In the genomic region with DNA sequence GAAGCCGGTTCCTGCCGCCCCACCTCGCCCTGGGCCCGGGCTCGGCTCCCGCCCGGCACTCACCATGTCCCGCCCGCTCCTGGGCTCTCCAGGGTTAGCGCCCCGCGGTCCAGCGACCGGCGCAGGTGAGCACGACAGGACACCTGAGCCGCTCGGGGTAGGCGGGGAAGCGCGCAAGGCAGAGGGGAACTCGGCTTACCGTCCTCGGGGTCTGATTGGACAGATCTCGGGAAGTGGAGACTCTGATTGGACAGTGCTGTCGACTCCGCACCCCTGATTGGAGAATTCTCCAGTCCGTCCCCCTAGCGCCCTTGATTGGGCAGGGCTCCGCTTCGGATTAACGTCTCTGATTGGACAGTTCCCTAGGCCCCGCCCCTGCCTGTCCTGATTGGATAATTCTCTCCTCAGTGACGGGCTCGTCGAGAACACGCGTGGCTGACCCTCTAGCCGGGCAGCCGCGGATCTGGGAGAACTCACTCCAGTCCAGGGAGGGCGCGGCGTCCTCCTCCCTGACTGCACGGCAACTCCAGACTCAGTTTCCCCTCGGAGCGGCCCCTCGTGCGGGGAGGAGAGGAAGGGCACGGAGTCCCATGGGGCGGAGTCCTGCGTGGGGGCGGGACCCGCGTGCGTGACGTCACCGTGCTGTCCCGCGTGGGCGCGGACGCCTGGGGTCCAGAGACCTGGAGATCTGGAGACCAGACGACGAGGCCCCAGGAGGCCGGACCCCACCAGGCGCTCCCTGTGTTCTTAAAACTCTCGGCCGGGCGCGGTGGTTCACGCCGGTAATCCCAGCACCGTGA, we compare ENCODE assay signal across 1 cellular context.
TF ChIP-seq lines count a peak whose summit lies in the region.

A gene (minus strand): TSS at position 197 of the 800 bp plus-strand sequence. CDS start 131 bp downstream, at position 66.

TF ChIP-seq in K562, 482 proteins besides CTCF, POLR2A, EP300 and RAD21 (continued from another document and continues in another):
- TF ChIP-seq, protein P1, sequence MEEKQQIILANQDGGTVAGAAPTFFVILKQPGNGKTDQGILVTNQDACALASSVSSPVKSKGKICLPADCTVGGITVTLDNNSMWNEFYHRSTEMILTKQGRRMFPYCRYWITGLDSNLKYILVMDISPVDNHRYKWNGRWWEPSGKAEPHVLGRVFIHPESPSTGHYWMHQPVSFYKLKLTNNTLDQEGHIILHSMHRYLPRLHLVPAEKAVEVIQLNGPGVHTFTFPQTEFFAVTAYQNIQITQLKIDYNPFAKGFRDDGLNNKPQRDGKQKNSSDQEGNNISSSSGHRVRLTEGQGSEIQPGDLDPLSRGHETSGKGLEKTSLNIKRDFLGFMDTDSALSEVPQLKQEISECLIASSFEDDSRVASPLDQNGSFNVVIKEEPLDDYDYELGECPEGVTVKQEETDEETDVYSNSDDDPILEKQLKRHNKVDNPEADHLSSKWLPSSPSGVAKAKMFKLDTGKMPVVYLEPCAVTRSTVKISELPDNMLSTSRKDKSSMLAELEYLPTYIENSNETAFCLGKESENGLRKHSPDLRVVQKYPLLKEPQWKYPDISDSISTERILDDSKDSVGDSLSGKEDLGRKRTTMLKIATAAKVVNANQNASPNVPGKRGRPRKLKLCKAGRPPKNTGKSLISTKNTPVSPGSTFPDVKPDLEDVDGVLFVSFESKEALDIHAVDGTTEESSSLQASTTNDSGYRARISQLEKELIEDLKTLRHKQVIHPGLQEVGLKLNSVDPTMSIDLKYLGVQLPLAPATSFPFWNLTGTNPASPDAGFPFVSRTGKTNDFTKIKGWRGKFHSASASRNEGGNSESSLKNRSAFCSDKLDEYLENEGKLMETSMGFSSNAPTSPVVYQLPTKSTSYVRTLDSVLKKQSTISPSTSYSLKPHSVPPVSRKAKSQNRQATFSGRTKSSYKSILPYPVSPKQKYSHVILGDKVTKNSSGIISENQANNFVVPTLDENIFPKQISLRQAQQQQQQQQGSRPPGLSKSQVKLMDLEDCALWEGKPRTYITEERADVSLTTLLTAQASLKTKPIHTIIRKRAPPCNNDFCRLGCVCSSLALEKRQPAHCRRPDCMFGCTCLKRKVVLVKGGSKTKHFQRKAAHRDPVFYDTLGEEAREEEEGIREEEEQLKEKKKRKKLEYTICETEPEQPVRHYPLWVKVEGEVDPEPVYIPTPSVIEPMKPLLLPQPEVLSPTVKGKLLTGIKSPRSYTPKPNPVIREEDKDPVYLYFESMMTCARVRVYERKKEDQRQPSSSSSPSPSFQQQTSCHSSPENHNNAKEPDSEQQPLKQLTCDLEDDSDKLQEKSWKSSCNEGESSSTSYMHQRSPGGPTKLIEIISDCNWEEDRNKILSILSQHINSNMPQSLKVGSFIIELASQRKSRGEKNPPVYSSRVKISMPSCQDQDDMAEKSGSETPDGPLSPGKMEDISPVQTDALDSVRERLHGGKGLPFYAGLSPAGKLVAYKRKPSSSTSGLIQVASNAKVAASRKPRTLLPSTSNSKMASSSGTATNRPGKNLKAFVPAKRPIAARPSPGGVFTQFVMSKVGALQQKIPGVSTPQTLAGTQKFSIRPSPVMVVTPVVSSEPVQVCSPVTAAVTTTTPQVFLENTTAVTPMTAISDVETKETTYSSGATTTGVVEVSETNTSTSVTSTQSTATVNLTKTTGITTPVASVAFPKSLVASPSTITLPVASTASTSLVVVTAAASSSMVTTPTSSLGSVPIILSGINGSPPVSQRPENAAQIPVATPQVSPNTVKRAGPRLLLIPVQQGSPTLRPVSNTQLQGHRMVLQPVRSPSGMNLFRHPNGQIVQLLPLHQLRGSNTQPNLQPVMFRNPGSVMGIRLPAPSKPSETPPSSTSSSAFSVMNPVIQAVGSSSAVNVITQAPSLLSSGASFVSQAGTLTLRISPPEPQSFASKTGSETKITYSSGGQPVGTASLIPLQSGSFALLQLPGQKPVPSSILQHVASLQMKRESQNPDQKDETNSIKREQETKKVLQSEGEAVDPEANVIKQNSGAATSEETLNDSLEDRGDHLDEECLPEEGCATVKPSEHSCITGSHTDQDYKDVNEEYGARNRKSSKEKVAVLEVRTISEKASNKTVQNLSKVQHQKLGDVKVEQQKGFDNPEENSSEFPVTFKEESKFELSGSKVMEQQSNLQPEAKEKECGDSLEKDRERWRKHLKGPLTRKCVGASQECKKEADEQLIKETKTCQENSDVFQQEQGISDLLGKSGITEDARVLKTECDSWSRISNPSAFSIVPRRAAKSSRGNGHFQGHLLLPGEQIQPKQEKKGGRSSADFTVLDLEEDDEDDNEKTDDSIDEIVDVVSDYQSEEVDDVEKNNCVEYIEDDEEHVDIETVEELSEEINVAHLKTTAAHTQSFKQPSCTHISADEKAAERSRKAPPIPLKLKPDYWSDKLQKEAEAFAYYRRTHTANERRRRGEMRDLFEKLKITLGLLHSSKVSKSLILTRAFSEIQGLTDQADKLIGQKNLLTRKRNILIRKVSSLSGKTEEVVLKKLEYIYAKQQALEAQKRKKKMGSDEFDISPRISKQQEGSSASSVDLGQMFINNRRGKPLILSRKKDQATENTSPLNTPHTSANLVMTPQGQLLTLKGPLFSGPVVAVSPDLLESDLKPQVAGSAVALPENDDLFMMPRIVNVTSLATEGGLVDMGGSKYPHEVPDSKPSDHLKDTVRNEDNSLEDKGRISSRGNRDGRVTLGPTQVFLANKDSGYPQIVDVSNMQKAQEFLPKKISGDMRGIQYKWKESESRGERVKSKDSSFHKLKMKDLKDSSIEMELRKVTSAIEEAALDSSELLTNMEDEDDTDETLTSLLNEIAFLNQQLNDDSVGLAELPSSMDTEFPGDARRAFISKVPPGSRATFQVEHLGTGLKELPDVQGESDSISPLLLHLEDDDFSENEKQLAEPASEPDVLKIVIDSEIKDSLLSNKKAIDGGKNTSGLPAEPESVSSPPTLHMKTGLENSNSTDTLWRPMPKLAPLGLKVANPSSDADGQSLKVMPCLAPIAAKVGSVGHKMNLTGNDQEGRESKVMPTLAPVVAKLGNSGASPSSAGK (IDR thresholded peaks at IDR 0.05) = peak; percentile 98
- no peak for TF ChIP-seq ILK (tag; IDR thresholded peaks at IDR 0.05; ENCODE audit: borderline replicate concordance, low read depth)
- TF ChIP-seq, protein P2, sequence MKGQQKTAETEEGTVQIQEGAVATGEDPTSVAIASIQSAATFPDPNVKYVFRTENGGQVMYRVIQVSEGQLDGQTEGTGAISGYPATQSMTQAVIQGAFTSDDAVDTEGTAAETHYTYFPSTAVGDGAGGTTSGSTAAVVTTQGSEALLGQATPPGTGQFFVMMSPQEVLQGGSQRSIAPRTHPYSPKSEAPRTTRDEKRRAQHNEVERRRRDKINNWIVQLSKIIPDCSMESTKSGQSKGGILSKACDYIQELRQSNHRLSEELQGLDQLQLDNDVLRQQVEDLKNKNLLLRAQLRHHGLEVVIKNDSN (CRISPR knock-in tag; IDR thresholded peaks at IDR 0.05) = peak; percentile 49; the same call in 1 of the 2 replicates
- no peak for TF ChIP-seq PHF20 (IDR thresholded peaks at IDR 0.05; ENCODE audit: partially characterized antibody)
- peak; percentile 24; the same call in 1 of the 2 replicates for TF ChIP-seq ETV1 (tag; conservative IDR thresholded peaks at IDR 0.05; ENCODE audit: low read depth)
- no peak for TF ChIP-seq HNRNPL (IDR thresholded peaks at IDR 0.05; ENCODE audit: low read depth, low read length)
- 0 out of 2 replicates have a peak, but pooled peaks have one; percentile 41 for TF ChIP-seq ZNF79 (CRISPR knock-in tag; IDR thresholded peaks at IDR 0.05; ENCODE audit: low read depth)
- 0 out of 2 replicates have a peak, but pooled peaks have one; percentile 7 for TF ChIP-seq CBFA2T3 (IDR thresholded peaks at IDR 0.05)
- TF ChIP-seq RBBP5 (IDR thresholded peaks at IDR 0.05; ENCODE audit: borderline replicate concordance, insufficient read depth, low read length, poor library complexity, severe bottlenecking) = peak; percentile 77
- no peak for TF ChIP-seq RBM34 (IDR thresholded peaks at IDR 0.05; ENCODE audit: borderline replicate concordance, insufficient read depth, low read length)
- no peak for TF ChIP-seq HEY1 (CRISPR knock-in tag; IDR thresholded peaks at IDR 0.05; ENCODE audit: borderline replicate concordance)
- no peak for TF ChIP-seq XRCC5 (IDR thresholded peaks at IDR 0.05; ENCODE audit: low read depth, low read length)
- TF ChIP-seq, protein P3, sequence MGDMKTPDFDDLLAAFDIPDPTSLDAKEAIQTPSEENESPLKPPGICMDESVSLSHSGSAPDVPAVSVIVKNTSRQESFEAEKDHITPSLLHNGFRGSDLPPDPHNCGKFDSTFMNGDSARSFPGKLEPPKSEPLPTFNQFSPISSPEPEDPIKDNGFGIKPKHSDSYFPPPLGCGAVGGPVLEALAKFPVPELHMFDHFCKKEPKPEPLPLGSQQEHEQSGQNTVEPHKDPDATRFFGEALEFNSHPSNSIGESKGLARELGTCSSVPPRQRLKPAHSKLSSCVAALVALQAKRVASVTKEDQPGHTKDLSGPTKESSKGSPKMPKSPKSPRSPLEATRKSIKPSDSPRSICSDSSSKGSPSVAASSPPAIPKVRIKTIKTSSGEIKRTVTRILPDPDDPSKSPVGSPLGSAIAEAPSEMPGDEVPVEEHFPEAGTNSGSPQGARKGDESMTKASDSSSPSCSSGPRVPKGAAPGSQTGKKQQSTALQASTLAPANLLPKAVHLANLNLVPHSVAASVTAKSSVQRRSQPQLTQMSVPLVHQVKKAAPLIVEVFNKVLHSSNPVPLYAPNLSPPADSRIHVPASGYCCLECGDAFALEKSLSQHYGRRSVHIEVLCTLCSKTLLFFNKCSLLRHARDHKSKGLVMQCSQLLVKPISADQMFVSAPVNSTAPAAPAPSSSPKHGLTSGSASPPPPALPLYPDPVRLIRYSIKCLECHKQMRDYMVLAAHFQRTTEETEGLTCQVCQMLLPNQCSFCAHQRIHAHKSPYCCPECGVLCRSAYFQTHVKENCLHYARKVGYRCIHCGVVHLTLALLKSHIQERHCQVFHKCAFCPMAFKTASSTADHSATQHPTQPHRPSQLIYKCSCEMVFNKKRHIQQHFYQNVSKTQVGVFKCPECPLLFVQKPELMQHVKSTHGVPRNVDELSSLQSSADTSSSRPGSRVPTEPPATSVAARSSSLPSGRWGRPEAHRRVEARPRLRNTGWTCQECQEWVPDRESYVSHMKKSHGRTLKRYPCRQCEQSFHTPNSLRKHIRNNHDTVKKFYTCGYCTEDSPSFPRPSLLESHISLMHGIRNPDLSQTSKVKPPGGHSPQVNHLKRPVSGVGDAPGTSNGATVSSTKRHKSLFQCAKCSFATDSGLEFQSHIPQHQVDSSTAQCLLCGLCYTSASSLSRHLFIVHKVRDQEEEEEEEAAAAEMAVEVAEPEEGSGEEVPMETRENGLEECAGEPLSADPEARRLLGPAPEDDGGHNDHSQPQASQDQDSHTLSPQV (IDR thresholded peaks at IDR 0.05) = no peak; the same call in none of the 2 replicates
- TF ChIP-seq ZC3H8 (IDR thresholded peaks at IDR 0.05) = no peak
- no peak for TF ChIP-seq EWSR1 (IDR thresholded peaks at IDR 0.05; ENCODE audit: borderline replicate concordance, low read depth, partially characterized antibody)
- TF ChIP-seq NFE2L1 (tag; IDR thresholded peaks at IDR 0.05; ENCODE audit: borderline replicate concordance, low read depth) = no peak
- TF ChIP-seq CBFA2T2 (conservative IDR thresholded peaks at IDR 0.05) = no peak
- TF ChIP-seq GATAD2A (IDR thresholded peaks at IDR 0.05) = peak; percentile 99
- TF ChIP-seq SUPT5H (IDR thresholded peaks at IDR 0.05) = peak; percentile 82
- TF ChIP-seq, protein P4, sequence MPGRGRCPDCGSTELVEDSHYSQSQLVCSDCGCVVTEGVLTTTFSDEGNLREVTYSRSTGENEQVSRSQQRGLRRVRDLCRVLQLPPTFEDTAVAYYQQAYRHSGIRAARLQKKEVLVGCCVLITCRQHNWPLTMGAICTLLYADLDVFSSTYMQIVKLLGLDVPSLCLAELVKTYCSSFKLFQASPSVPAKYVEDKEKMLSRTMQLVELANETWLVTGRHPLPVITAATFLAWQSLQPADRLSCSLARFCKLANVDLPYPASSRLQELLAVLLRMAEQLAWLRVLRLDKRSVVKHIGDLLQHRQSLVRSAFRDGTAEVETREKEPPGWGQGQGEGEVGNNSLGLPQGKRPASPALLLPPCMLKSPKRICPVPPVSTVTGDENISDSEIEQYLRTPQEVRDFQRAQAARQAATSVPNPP (IDR thresholded peaks at IDR 0.05; ENCODE audit: borderline replicate concordance, insufficient read depth, insufficient read length) = no peak
- TF ChIP-seq, protein P5, sequence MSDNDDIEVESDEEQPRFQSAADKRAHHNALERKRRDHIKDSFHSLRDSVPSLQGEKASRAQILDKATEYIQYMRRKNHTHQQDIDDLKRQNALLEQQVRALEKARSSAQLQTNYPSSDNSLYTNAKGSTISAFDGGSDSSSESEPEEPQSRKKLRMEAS (CRISPR knock-in tag; IDR thresholded peaks at IDR 0.05) = peak; percentile 92
- TF ChIP-seq MECOM (CRISPR knock-in tag; IDR thresholded peaks at IDR 0.05) = no peak; the same call in 1 of the 2 replicates
- no peak for TF ChIP-seq TEAD4 (IDR thresholded peaks at IDR 0.05; ENCODE audit: low read length)
- TF ChIP-seq TEAD4 (CRISPR knock-in tag; IDR thresholded peaks at IDR 0.05; ENCODE audit: borderline replicate concordance) = peak; percentile 51; the same call in 1 of the 2 replicates
- TF ChIP-seq BCOR (IDR thresholded peaks at IDR 0.05) = peak; percentile 86
- TF ChIP-seq SOX6 (IDR thresholded peaks at IDR 0.05) = no peak; the same call in 1 of the 2 replicates
- TF ChIP-seq HNRNPH1 (optimal IDR thresholded peaks at IDR 0.05; ENCODE audit: low read depth, low read length) = no peak
- no peak for TF ChIP-seq ZNF707 (CRISPR knock-in tag; conservative IDR thresholded peaks at IDR 0.05)
- TF ChIP-seq TAF9B (IDR thresholded peaks at IDR 0.05; ENCODE audit: partially characterized antibody) = no peak
- no peak for TF ChIP-seq FOXJ3 (CRISPR knock-in tag; IDR thresholded peaks at IDR 0.05)
- no peak for TF ChIP-seq ZKSCAN3 (CRISPR knock-in tag; IDR thresholded peaks at IDR 0.05)
- no peak for TF ChIP-seq PCBP1 (IDR thresholded peaks at IDR 0.05; ENCODE audit: low read depth, low read length, poor library complexity, severe bottlenecking)
- TF ChIP-seq ZNF121 (CRISPR knock-in tag; conservative IDR thresholded peaks at IDR 0.05) = no peak
- TF ChIP-seq, protein P6, sequence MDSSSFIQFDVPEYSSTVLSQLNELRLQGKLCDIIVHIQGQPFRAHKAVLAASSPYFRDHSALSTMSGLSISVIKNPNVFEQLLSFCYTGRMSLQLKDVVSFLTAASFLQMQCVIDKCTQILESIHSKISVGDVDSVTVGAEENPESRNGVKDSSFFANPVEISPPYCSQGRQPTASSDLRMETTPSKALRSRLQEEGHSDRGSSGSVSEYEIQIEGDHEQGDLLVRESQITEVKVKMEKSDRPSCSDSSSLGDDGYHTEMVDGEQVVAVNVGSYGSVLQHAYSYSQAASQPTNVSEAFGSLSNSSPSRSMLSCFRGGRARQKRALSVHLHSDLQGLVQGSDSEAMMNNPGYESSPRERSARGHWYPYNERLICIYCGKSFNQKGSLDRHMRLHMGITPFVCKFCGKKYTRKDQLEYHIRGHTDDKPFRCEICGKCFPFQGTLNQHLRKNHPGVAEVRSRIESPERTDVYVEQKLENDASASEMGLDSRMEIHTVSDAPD (CRISPR knock-in tag; IDR thresholded peaks at IDR 0.05) = no peak
- TF ChIP-seq KDM1A (IDR thresholded peaks at IDR 0.05) = no peak; a peak in 1 of 4 replicates
- TF ChIP-seq ZSCAN32 (CRISPR knock-in tag; IDR thresholded peaks at IDR 0.05) = peak; percentile 14; the same call in 1 of the 2 replicates
- TF ChIP-seq ZNF699 (CRISPR knock-in tag; IDR thresholded peaks at IDR 0.05; ENCODE audit: insufficient replicate concordance) = no peak
